In genomic region chr7:50335795-50336754, GRCh38 we compare ENCODE assay signal across 9 cellular contexts. TPM values are rescaled to one million over a fixed set of nuclear protein-coding genes. Genes with fewer than 3 reads are reported as not detected.
DNase-seq lines count a peak whose midpoint lies in the region; TF ChIP-seq lines count a peak whose summit lies in the region.
"Had no signal": no experiment of that assay in that cellular context is flagged by ENCODE, and none has a peak within 500 bp of the region (broad histone marks: within the 10 kb centered on the region; RNA-seq: fewer than 3 reads in every experiment).

No MANE protein-coding gene starts in this region.

- peak overlapping the region; percentile 98 for H3K27ac ChIP-seq in OCI-LY3 (ENCODE audit: low read length)

- intact Hi-C loops in Calu3 (cut with micrococcal nuclease; ENCODE audit: unreplicated experiment), result no loop called here

- no peaks in the 10 kb centered on the region for H3K36me3 Mint-ChIP-seq in Calu3 (ENCODE audit: insufficient read depth, unreplicated experiment)

- no peaks in the 10 kb centered on the region for H3K27me3 ChIP-seq in OCI-LY3 (ENCODE audit: low read depth, low read length)

- peak; percentile 49 for TF ChIP-seq CTCF in OCI-LY3 (IDR thresholded peaks at IDR 0.05; ENCODE audit: low read depth, low read length)
- no peak for TF ChIP-seq CTCF in Calu3 (IDR thresholded peaks at IDR 0.05; ENCODE audit: unreplicated experiment)

- H3K79me2 ChIP-seq in OCI-LY3 (ENCODE audit: low read length), result peaks cover 100% of the 10 kb centered on the region

- no peak overlapping the region for H3K4me3 Mint-ChIP-seq in Calu3 (ENCODE audit: low read depth, unreplicated experiment)

- H3K27ac Mint-ChIP-seq in Calu3 (ENCODE audit: unreplicated experiment), result no peak overlapping the region

- H3K4me1 Mint-ChIP-seq in Calu3 (ENCODE audit: low read depth, unreplicated experiment), result no peaks in the 10 kb centered on the region

- H3K36me3 ChIP-seq in OCI-LY3 (replicated peaks; ENCODE audit: low read depth, low read length), result peaks cover 45% of the 10 kb centered on the region

- peaks cover 19% of the 10 kb centered on the region for H3K27me3 Mint-ChIP-seq in Calu3 (ENCODE audit: unreplicated experiment)

- peaks cover 89% of the 10 kb centered on the region for H4K20me1 ChIP-seq in OCI-LY3 (ENCODE audit: insufficient read depth, low read length)

- peak overlapping the region; percentile 75 for H3K4me2 ChIP-seq in OCI-LY3 (ENCODE audit: low read length)

- no peaks in the 10 kb centered on the region for H3K9me3 Mint-ChIP-seq in Calu3 (ENCODE audit: low read depth, unreplicated experiment)

- peak overlapping the region; percentile 62 for H3K4me3 ChIP-seq in OCI-LY3 (ENCODE audit: low read length)

- H3K4me1 ChIP-seq in OCI-LY3 (ENCODE audit: low read length), result peaks cover 100% of the 10 kb centered on the region

- DNase-seq in NCI-H146 (lab: John Stamatoyannopoulos, UW), result peak; percentile 14
- no peak for DNase-seq in NCI-H146 treated with DMSO at 0.1 percent for 48 hours (lab: John Stamatoyannopoulos, UW; ENCODE audit: unreplicated experiment)
- DNase-seq in activated effector memory CD4-positive, alpha-beta T cell treated with Interleukin-2 at 50 U/mL for 16 hours, result peak; percentile 82
- peak in 3 of 4 experiments; percentile 45 to 80 (median 76) for DNase-seq in stimulated activated CD4-positive, alpha-beta T cell treated with anti-CD3 and anti-CD28 coated beads, Interleukin-1b, Interleukin-23, amount 100 ng/mL, for 24 hours (ENCODE audit: low read depth in 4 of 4, low spot score in 1 of 4)
- DNase-seq in Calu3, result no peak
- DNase-seq in pons (ENCODE audit: low spot score), result no peak
- DNase-seq in retina, result no peak

- peak overlapping the region; percentile 68 for H3K9ac ChIP-seq in OCI-LY3 (ENCODE audit: low read length)

- no TSS peak for BruUV-seq in Calu3 (replicated peaks; lab: Mats Ljungman, UMichigan)

- H3K9me3 ChIP-seq in OCI-LY3 (ENCODE audit: insufficient read depth, low read length), result no peaks in the 10 kb centered on the region

- H2AFZ ChIP-seq in OCI-LY3 (ENCODE audit: low read depth, low read length), result no peak overlapping the region

- CTCF ChIA-PET in Calu3 (lab: Charles Lee), result interaction anchor here (1.2 kb wide), 1 partner anchor 53 kb away, joined by 3 read pairs; no protein-coding TSS in a partner anchor

RNA-seq across cellular contexts. Expression of gene IKZF1, which starts 31.6 kb away (rescaled TPM):
- total RNA-seq in Calu3 (2022), result 0.24 and 0.28 TPM in 2 replicates
- total RNA-seq: SK-MEL-5 had no signal

Comparison
In these comparisons a context has a peak if more than half of its experiments do, and no peak if none do; other contexts are left out.
1. DNase-seq: peak in NCI-H146 (single experiment), activated effector memory CD4-positive, alpha-beta T cell treated with Interleukin-2 at 50 U/mL for 16 hours (single experiment) and stimulated activated CD4-positive, alpha-beta T cell treated with anti-CD3 and anti-CD28 coated beads, Interleukin-1b, Interleukin-23, amount 100 ng/mL, for 24 hours (3 of 4); none in NCI-H146 treated with DMSO at 0.1 percent for 48 hours (single experiment), Calu3 (single experiment), pons (single experiment) and retina (single experiment).